In genomic region chr12:95548056-95548538, GRCh38 we compare ENCODE assay signal across 8 cellular contexts. TPM values are rescaled to one million over a fixed set of nuclear protein-coding genes. Genes with fewer than 3 reads are reported as not detected.
A peak's percentile ranks its signal among the peaks of the same experiment; 100 is the strongest.
DNase-seq lines count a peak whose midpoint lies in the region; ATAC-seq and TF ChIP-seq lines count a peak whose summit lies in the region.

No MANE protein-coding gene starts in this region.

- TF ChIP-seq CTCF in activated CD8-positive, alpha-beta T cell treated with anti-CD3 and anti-CD28 coated beads for 36 hours (IDR thresholded peaks at IDR 0.05) = no peak
- TF ChIP-seq CTCF in tibial nerve (IDR thresholded peaks at IDR 0.05) = no peak

- peak; percentile 40 for ATAC-seq in activated CD8-positive, alpha-beta T cell treated with anti-CD3 and anti-CD28 coated beads for 36 hours
- ATAC-seq in naive thymus-derived CD8-positive, alpha-beta T cell = peak; percentile 29 to 36
- ATAC-seq in GM18867 (IDR thresholded peaks at IDR 0.05; ENCODE audit: unreplicated experiment) = no peak
- no peak for ATAC-seq in GM18907 (IDR thresholded peaks at IDR 0.05; ENCODE audit: unreplicated experiment)

- DNase-seq in ACHN = peak; percentile 51
- DNase-seq in activated CD8-positive, alpha-beta T cell treated with anti-CD3 and anti-CD28 coated beads for 36 hours = peak; percentile 46
- DNase-seq in naive thymus-derived CD8-positive, alpha-beta T cell = peak in 8 of 10 donors; percentile 7 to 70 (median 26)
- DNase-seq in tibial nerve (ENCODE audit: low spot score in 2 of 2) = peak in 1 of 2 donors; percentile 19

- peaks cover 9% of the 10 kb centered on the region for H3K36me3 Mint-ChIP-seq in activated CD8-positive, alpha-beta T cell treated with anti-CD3 and anti-CD28 coated beads for 36 hours (ENCODE audit: low read depth)
- H3K36me3 Mint-ChIP-seq in naive thymus-derived CD8-positive, alpha-beta T cell = no peaks in the 10 kb centered on the region

- H3K27ac ChIP-seq in HUES6 (ENCODE audit: low read depth, low read length) (peak overlapping the region; percentile 97), esophagus (ENCODE audit: low read depth in 2 of 2, low read length in 1 of 2) (peak overlapping the region; percentile 52 to 66), tibial nerve (peak overlapping the region; percentile 77 to 96 (median 88))

- no peak for TF ChIP-seq POLR2A in tibial nerve (IDR thresholded peaks at IDR 0.05)

- H3K4me3 Mint-ChIP-seq in activated CD8-positive, alpha-beta T cell treated with anti-CD3 and anti-CD28 coated beads for 36 hours = peak overlapping the region; percentile 82
- peak overlapping the region; percentile 89 to 95 (median 94) for H3K4me3 Mint-ChIP-seq in naive thymus-derived CD8-positive, alpha-beta T cell

- peaks cover 3% of the 10 kb centered on the region; the same call in 1 of the 2 replicates for H3K27me3 ChIP-seq in HUES6 (ENCODE audit: control insufficient read depth, insufficient read depth, low read length)
- peaks cover 0 to 8% of the 10 kb centered on the region in 2 donors for H3K27me3 ChIP-seq in esophagus (ENCODE audit: control insufficient read depth in 1 of 2, insufficient read depth in 2 of 2, low read length in 2 of 2)
- H3K27me3 ChIP-seq in tibial nerve = no peaks in the 10 kb centered on the region

- H3K4me1 ChIP-seq in HUES6 (ENCODE audit: control insufficient read depth, insufficient read depth, low read length) (peaks cover 30% of the 10 kb centered on the region), esophagus (ENCODE audit: control insufficient read depth in 2 of 2, insufficient read depth in 2 of 2, low read length in 1 of 2) (peaks cover 4 to 5% of the 10 kb centered on the region in 2 donors), tibial nerve (peaks cover 0 to 24% (median 3%) of the 10 kb centered on the region in 4 donors)

- H3K36me3 ChIP-seq in HUES6 (ENCODE audit: control insufficient read depth, insufficient read depth, low read length) (no peaks in the 10 kb centered on the region; the same call in 1 of the 2 replicates), esophagus (ENCODE audit: control insufficient read depth in 2 of 2, insufficient read depth in 2 of 2, low read length in 1 of 2) (no peaks in the 10 kb centered on the region), tibial nerve (no peaks in the 10 kb centered on the region)

- TF ChIP-seq EP300 in tibial nerve (IDR thresholded peaks at IDR 0.05) = no peak

- H3K4me1 Mint-ChIP-seq in activated CD8-positive, alpha-beta T cell treated with anti-CD3 and anti-CD28 coated beads for 36 hours (ENCODE audit: low read depth) = peaks cover 36% of the 10 kb centered on the region
- peaks cover 29 to 64% (median 51%) of the 10 kb centered on the region in 4 donors for H3K4me1 Mint-ChIP-seq in naive thymus-derived CD8-positive, alpha-beta T cell

- H3K4me3 ChIP-seq in HUES6 (ENCODE audit: low read depth, low read length) = peak overlapping the region; percentile 89
- H3K4me3 ChIP-seq in esophagus (ENCODE audit: low read depth in 1 of 2, low read length in 2 of 2) = peak overlapping the region; percentile 69 to 70
- peak overlapping the region; percentile 82 to 93 (median 88) for H3K4me3 ChIP-seq in tibial nerve

- H3K27me3 Mint-ChIP-seq in activated CD8-positive, alpha-beta T cell treated with anti-CD3 and anti-CD28 coated beads for 36 hours = peaks cover 5% of the 10 kb centered on the region
- peaks cover 0 to 6% (median 0%) of the 10 kb centered on the region in 5 donors for H3K27me3 Mint-ChIP-seq in naive thymus-derived CD8-positive, alpha-beta T cell

- peaks cover 6% of the 10 kb centered on the region for H3K9me3 Mint-ChIP-seq in activated CD8-positive, alpha-beta T cell treated with anti-CD3 and anti-CD28 coated beads for 36 hours
- H3K9me3 Mint-ChIP-seq in naive thymus-derived CD8-positive, alpha-beta T cell = peaks cover 0 to 6% (median 0%) of the 10 kb centered on the region in 9 donors

- 2 to 3% methylated on average over 47 to 50 of the region's 50 CpGs for WGBS in esophagus, 2 donors
- WGBS in tibial nerve, 2 donors = 1 to 2% methylated on average over 38 to 49 of the region's 50 CpGs

- POLR2A ChIA-PET in activated CD8-positive, alpha-beta T cell treated with anti-CD3 and anti-CD28 coated beads for 36 hours (lab: Charles Lee) = interaction anchor here (0.8 to 1.5 kb wide), 5 partner anchors 8 to 852 kb away, joined by 3 to 10 read pairs (median 3); partner anchors contain the start of genes CDK17 and METAP2
- POLR2A ChIA-PET in naive thymus-derived CD8-positive, alpha-beta T cell (lab: Charles Lee) = interaction anchor here (0.6 to 1.9 kb wide), 6 partner anchors 10 to 545 kb away, joined by 3 to 18 read pairs (median 4); partner anchors contain the start of genes FGD6, METAP2, NDUFA12 and SNRPF

- H3K9ac ChIP-seq in HUES6 (ENCODE audit: low read length) = peak overlapping the region; percentile 91

- no peaks in the 10 kb centered on the region for H3K9me3 ChIP-seq in HUES6 (ENCODE audit: control insufficient read depth, insufficient read depth, low read depth, low read length)
- peaks cover 0 to 3% of the 10 kb centered on the region in 2 donors for H3K9me3 ChIP-seq in esophagus (ENCODE audit: control insufficient read depth in 2 of 2, insufficient read depth in 1 of 2, low read depth in 1 of 2, low read length in 1 of 2)
- H3K9me3 ChIP-seq in tibial nerve = no peaks in the 10 kb centered on the region

- H3K27ac Mint-ChIP-seq in activated CD8-positive, alpha-beta T cell treated with anti-CD3 and anti-CD28 coated beads for 36 hours = peak overlapping the region; percentile 78
- H3K27ac Mint-ChIP-seq in naive thymus-derived CD8-positive, alpha-beta T cell = peak overlapping the region; percentile 87 to 100 (median 96)

- CTCF ChIA-PET in activated CD8-positive, alpha-beta T cell treated with anti-CD3 and anti-CD28 coated beads for 36 hours (lab: Charles Lee) = interaction anchor here (1.2 kb wide), 1 partner anchor 9 kb away, joined by 7 read pairs; no protein-coding TSS in a partner anchor

- in situ Hi-C loops in ACHN (cut with HindIII; ENCODE audit: low pct_ligation_motif_present, low pct_unique_long_range_greater_than_20kb, low sequenced_read_pairs) = no loop called here

- intact Hi-C loops in activated CD8-positive, alpha-beta T cell treated with anti-CD3 and anti-CD28 coated beads for 36 hours (cut with micrococcal nuclease) = no loop called here

RNA-seq across cellular contexts. Expression of gene USP44, which starts 3.2 kb away (rescaled TPM):
- total RNA-seq in activated CD8-positive, alpha-beta T cell treated with anti-CD3 and anti-CD28 coated beads for 36 hours = 10 to 100 TPM; 15.2 to 15.5 TPM
- under 1 TPM; 0.43 to 0.44 TPM for polyA plus RNA-seq in esophagus
- total RNA-seq in naive thymus-derived CD8-positive, alpha-beta T cell = 10 to 100 TPM; 20.8 to 21.1 TPM
- polyA plus RNA-seq in naive thymus-derived CD8-positive, alpha-beta T cell = 10 to 100 TPM in 2 of 3 donors, 1 to 10 TPM in 1; 9.0 to 15.8 (median 10.9) TPM
- total RNA-seq in tibial nerve = 10 to 100 TPM in 3 of 4 donors, 1 to 10 TPM in 1; 9.2 to 25.5 (median 12.3) TPM

Comparison
In these comparisons a context has a peak if more than half of its experiments do, and no peak if none do; other contexts are left out.
1. ATAC-seq: peak in activated CD8-positive, alpha-beta T cell treated with anti-CD3 and anti-CD28 coated beads for 36 hours (single experiment) and naive thymus-derived CD8-positive, alpha-beta T cell (2 of 2); none in GM18867 (single experiment) and GM18907 (single experiment).
2. Peak in every context shown above with its lines, with median percentiles within 50 percentile points of each other: H3K27ac ChIP-seq and H3K4me3 ChIP-seq.